16 cellular contexts compared by ENCODE assay signal in genomic region chr5:124289122-124289521, GRCh38.
DNase-seq lines count a peak whose midpoint lies in the region; ATAC-seq lines count a peak whose summit lies in the region.
"Had no signal": no experiment of that assay in that cellular context is flagged by ENCODE, and none has a peak within 500 bp of the region (broad histone marks: within the 10 kb centered on the region; RNA-seq: fewer than 3 reads in every experiment).

No MANE protein-coding gene starts in this region.

- ATAC-seq in GM21576 (IDR thresholded peaks at IDR 0.05; ENCODE audit: unreplicated experiment) (no peak), HG03565 (IDR thresholded peaks at IDR 0.05; ENCODE audit: unreplicated experiment) (no peak)
- no peak for ATAC-seq in activated CD4-positive, alpha-beta T cell treated with anti-CD3 and anti-CD28 coated beads for 36 hours
- ATAC-seq: GM12878; stimulated activated naive CD8-positive, alpha-beta T cell treated with anti-CD3 and anti-CD28 coated beads, Interleukin-15, Interleukin-2, amounts not matched to agents 100 U/mL and 50 U/mL, for 24 hours had no signal

- H3K36me3 Mint-ChIP-seq in activated CD4-positive, alpha-beta T cell treated with anti-CD3 and anti-CD28 coated beads for 36 hours (ENCODE audit: low read depth) = no peaks in the 10 kb centered on the region
- H3K36me3 Mint-ChIP-seq: activated naive CD4-positive, alpha-beta T cell treated with anti-CD3 and anti-CD28 coated beads, Interleukin-2, amount 50 U/mL, for 24 hours had no signal

- H3K4me1 Mint-ChIP-seq in activated CD4-positive, alpha-beta T cell treated with anti-CD3 and anti-CD28 coated beads for 36 hours = no peaks in the 10 kb centered on the region
- H3K4me1 Mint-ChIP-seq: activated naive CD4-positive, alpha-beta T cell treated with anti-CD3 and anti-CD28 coated beads, Interleukin-2, amount 50 U/mL, for 24 hours had no signal

- H3K9me3 Mint-ChIP-seq in activated CD4-positive, alpha-beta T cell treated with anti-CD3 and anti-CD28 coated beads for 36 hours (ENCODE audit: low read depth) = no peaks in the 10 kb centered on the region
- H3K9me3 Mint-ChIP-seq: activated naive CD4-positive, alpha-beta T cell treated with anti-CD3 and anti-CD28 coated beads, Interleukin-2, amount 50 U/mL, for 24 hours had no signal

- DNase-seq in NCI-H1105 treated with DMSO at 0.1 percent for 48 hours (lab: John Stamatoyannopoulos, UW) (peak; percentile 41), NCI-H1105 (lab: John Stamatoyannopoulos, UW) (no peak), amygdala (lab: John Stamatoyannopoulos, UW) (peak in 53 of 56 donors; percentile 11 to 88 (median 57)), hypothalamus (lab: John Stamatoyannopoulos, UW) (peak in 48 of 51 donors; percentile 5 to 80 (median 48)), substantia nigra (lab: John Stamatoyannopoulos, UW) (peak in 47 of 49 donors; percentile 13 to 90 (median 58))
- no peak for DNase-seq in activated CD4-positive, alpha-beta T cell treated with anti-CD3 and anti-CD28 coated beads for 36 hours
- DNase-seq: 8988T; activated CD4-positive, alpha-beta T cell treated with anti-CD3 and anti-CD28 coated beads, Interleukin-2, amount 50 U/mL, for 4 hours; kidney glomerular epithelial cell; stimulated activated CD4-positive, alpha-beta T cell treated with anti-CD3 and anti-CD28 coated beads, Interleukin-4, amount 100 ng/mL, for 1 hour; stimulated activated naive CD8-positive, alpha-beta T cell treated with anti-CD3 and anti-CD28 coated beads, Interleukin-15, Interleukin-2, amounts not matched to agents 100 U/mL and 50 U/mL, for 24 hours; T-helper 2 cell had no signal

- CTCF ChIA-PET in activated CD4-positive, alpha-beta T cell treated with anti-CD3 and anti-CD28 coated beads for 36 hours (lab: Charles Lee) = no interaction called here

- H3K4me3 Mint-ChIP-seq in activated CD4-positive, alpha-beta T cell treated with anti-CD3 and anti-CD28 coated beads for 36 hours = no peak overlapping the region
- H3K4me3 Mint-ChIP-seq: activated naive CD4-positive, alpha-beta T cell treated with anti-CD3 and anti-CD28 coated beads, Interleukin-2, amount 50 U/mL, for 24 hours had no signal

- POLR2A ChIA-PET in activated CD4-positive, alpha-beta T cell treated with anti-CD3 and anti-CD28 coated beads for 36 hours (lab: Charles Lee) = no interaction called here

- H3K27ac Mint-ChIP-seq in activated CD4-positive, alpha-beta T cell treated with anti-CD3 and anti-CD28 coated beads for 36 hours = no peak overlapping the region
- H3K27ac Mint-ChIP-seq: activated naive CD4-positive, alpha-beta T cell treated with anti-CD3 and anti-CD28 coated beads, Interleukin-2, amount 50 U/mL, for 24 hours had no signal

- intact Hi-C loops in activated CD4-positive, alpha-beta T cell treated with anti-CD3 and anti-CD28 coated beads for 36 hours (cut with DNase I, micrococcal nuclease) = no loop called here

- H3K27ac ChIP-seq in substantia nigra (ENCODE audit: low read depth, low read length, poor library complexity, severe bottlenecking) = peak overlapping the region; percentile 78

- no peaks in the 10 kb centered on the region for H3K27me3 Mint-ChIP-seq in activated CD4-positive, alpha-beta T cell treated with anti-CD3 and anti-CD28 coated beads for 36 hours
- H3K27me3 Mint-ChIP-seq: activated naive CD4-positive, alpha-beta T cell treated with anti-CD3 and anti-CD28 coated beads, Interleukin-2, amount 50 U/mL, for 24 hours had no signal

Comparison
In these comparisons a context has a peak if more than half of its experiments do, and no peak if none do; other contexts are left out.
1. DNase-seq: peak in NCI-H1105 treated with DMSO at 0.1 percent for 48 hours (single experiment), amygdala (53 of 56), hypothalamus (48 of 51) and substantia nigra (47 of 49); none in NCI-H1105 (single experiment) and activated CD4-positive, alpha-beta T cell treated with anti-CD3 and anti-CD28 coated beads for 36 hours (single experiment).